1 cellular context compared by ENCODE assay signal in genomic region chr7:99558306-99559275, GRCh38.
TF ChIP-seq lines count a peak whose summit lies in the region.

A gene with protein sequence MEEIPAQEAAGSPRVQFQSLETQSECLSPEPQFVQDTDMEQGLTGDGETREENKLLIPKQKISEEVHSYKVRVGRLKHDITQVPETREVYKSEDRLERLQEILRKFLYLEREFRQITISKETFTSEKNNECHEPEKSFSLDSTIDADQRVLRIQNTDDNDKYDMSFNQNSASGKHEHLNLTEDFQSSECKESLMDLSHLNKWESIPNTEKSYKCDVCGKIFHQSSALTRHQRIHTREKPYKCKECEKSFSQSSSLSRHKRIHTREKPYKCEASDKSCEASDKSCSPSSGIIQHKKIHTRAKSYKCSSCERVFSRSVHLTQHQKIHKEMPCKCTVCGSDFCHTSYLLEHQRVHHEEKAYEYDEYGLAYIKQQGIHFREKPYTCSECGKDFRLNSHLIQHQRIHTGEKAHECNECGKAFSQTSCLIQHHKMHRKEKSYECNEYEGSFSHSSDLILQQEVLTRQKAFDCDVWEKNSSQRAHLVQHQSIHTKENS (plus strand): TSS chr7:99558642. CDS start chr7:99560560, 1,918 bp downstream.

TF ChIP-seq in SK-N-SH treated with all-trans-retinoic acid at 6 μM for 48 hours, 23 proteins besides CTCF, POLR2A, EP300 and RAD21 (continued from another document):
- 0 out of 2 replicates have a peak, but pooled peaks have one; percentile 79 for TF ChIP-seq GLIS3 (CRISPR knock-in tag; IDR thresholded peaks at IDR 0.05)
- no peak for TF ChIP-seq ZNF70 (CRISPR knock-in tag; IDR thresholded peaks at IDR 0.05)
- peak; percentile 18; the same call in 1 of the 2 replicates for TF ChIP-seq CREB5 (CRISPR knock-in tag; IDR thresholded peaks at IDR 0.05; ENCODE audit: low read depth)
- no peak for TF ChIP-seq ZFP30 (CRISPR knock-in tag; IDR thresholded peaks at IDR 0.05)
- TF ChIP-seq CSDC2 (CRISPR knock-in tag; IDR thresholded peaks at IDR 0.05) = peak; percentile 24; the same call in 1 of the 2 replicates
- TF ChIP-seq ZNF8 (CRISPR knock-in tag; IDR thresholded peaks at IDR 0.05) = no peak
- TF ChIP-seq ZC3H10 (CRISPR knock-in tag; IDR thresholded peaks at IDR 0.05) = no peak
- TF ChIP-seq BACH2 (CRISPR knock-in tag; IDR thresholded peaks at IDR 0.05; ENCODE audit: borderline replicate concordance) = 0 out of 2 replicates have a peak, but pooled peaks have one; percentile 74
- TF ChIP-seq OSR1 (CRISPR knock-in tag; IDR thresholded peaks at IDR 0.05) = no peak
- no peak for TF ChIP-seq ARNTL (CRISPR knock-in tag; IDR thresholded peaks at IDR 0.05; ENCODE audit: borderline replicate concordance, low read depth)
- no peak for TF ChIP-seq ESRRG (CRISPR knock-in tag; IDR thresholded peaks at IDR 0.05)
